ENCODE assay signal across 8 cellular contexts in the genomic region with DNA sequence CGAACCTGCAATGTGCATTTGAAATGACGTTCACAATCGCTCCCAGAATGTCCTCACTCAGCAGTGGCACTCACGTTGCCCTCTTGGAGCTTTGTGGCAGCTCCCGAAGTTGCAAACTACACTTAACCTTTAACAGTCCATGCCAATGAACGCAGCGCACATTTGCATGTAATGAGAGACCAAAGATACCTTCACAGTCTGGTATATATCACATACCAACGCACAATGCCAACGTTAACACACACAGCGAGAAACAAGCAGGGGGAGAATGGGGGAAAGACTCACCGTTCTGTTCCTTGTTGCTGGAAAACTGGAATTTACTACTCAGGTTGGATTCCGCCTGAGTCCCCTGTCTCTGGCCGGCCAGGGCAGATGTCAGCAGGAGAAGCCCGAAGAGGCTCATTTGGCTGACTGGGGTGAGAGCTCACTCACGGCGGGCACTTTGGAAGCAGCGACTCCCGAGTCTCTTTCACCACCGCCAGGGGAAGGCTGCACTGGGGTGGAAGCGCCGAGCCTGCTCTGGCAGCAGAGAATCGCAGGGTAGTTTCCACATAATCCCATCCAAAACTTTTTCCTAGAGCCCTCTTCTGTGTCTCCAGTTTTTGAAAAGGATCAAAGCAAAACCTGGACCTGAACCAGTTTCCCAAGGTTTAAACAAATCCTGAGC. TPM values are rescaled to one million over a fixed set of nuclear protein-coding genes. Genes with fewer than 3 reads are reported as not detected.
A peak's percentile ranks its signal among the peaks of the same experiment; 100 is the strongest.
DNase-seq lines count a peak whose midpoint lies in the region; TF ChIP-seq lines count a peak whose summit lies in the region.

No MANE protein-coding gene starts in this region.

- peak in 1 of 2 experiments; percentile 58 for TF ChIP-seq CTCF in brain (conservative IDR thresholded peaks at IDR 0.05)

- in situ Hi-C loops in G401 (cut with HindIII; ENCODE audit: low sequenced_read_pairs): no loop called here

- H3K27me3 Mint-ChIP-seq in T-helper 2 cell treated with Interferon-gamma antibody and Interleukin-4, amounts not matched to agents 5 μg/mL and 100 μg/mL, for 36 hours (ENCODE audit: low read depth): peaks cover 49% of the 10 kb centered on the region
- H3K27me3 Mint-ChIP-seq in brain: peaks cover 10% of the 10 kb centered on the region

- no peaks in the 10 kb centered on the region for H3K36me3 Mint-ChIP-seq in T-helper 2 cell treated with Interferon-gamma antibody and Interleukin-4, amounts not matched to agents 5 μg/mL and 100 μg/mL, for 36 hours (ENCODE audit: low read depth)
- no peaks in the 10 kb centered on the region for H3K36me3 Mint-ChIP-seq in brain

- intact Hi-C loops in posterior cingulate gyrus (cut with DNase I): loop anchor here (10.0 kb wide), 1 partner anchor 74 kb away; no protein-coding TSS in a partner anchor

- DNase-seq in T-helper 2 cell treated with Interferon-gamma antibody and Interleukin-4, amounts not matched to agents 5 μg/mL and 100 μg/mL, for 36 hours (ENCODE audit: low spot score): no peak
- DNase-seq in T-helper 2 cell (no peak), NCI-H2227 treated with DMSO at 0.1 percent for 48 hours (lab: John Stamatoyannopoulos, UW) (peak; percentile 30), hypothalamus (lab: John Stamatoyannopoulos, UW) (peak in 48 of 51 donors; percentile 5 to 75 (median 41)), posterior cingulate gyrus (peak; percentile 37 to 94 (median 62)), G401 (ENCODE audit: low spot score) (no peak), HuH-7.5 (ENCODE audit: low spot score) (no peak)

- no peaks in the 10 kb centered on the region for H3K4me1 Mint-ChIP-seq in T-helper 2 cell treated with Interferon-gamma antibody and Interleukin-4, amounts not matched to agents 5 μg/mL and 100 μg/mL, for 36 hours (ENCODE audit: low read depth)
- peaks cover 47% of the 10 kb centered on the region for H3K4me1 Mint-ChIP-seq in brain

- no peaks in the 10 kb centered on the region for H3K9me3 Mint-ChIP-seq in T-helper 2 cell treated with Interferon-gamma antibody and Interleukin-4, amounts not matched to agents 5 μg/mL and 100 μg/mL, for 36 hours
- H3K9me3 Mint-ChIP-seq in brain: no peaks in the 10 kb centered on the region

- H3K27ac Mint-ChIP-seq in T-helper 2 cell treated with Interferon-gamma antibody and Interleukin-4, amounts not matched to agents 5 μg/mL and 100 μg/mL, for 36 hours: no peak overlapping the region
- peak overlapping the region; percentile 91 to 99 (median 97) for H3K27ac Mint-ChIP-seq in brain

- peak overlapping the region; percentile 50 for H3K4me3 Mint-ChIP-seq in T-helper 2 cell treated with Interferon-gamma antibody and Interleukin-4, amounts not matched to agents 5 μg/mL and 100 μg/mL, for 36 hours
- H3K4me3 Mint-ChIP-seq in brain: peak overlapping the region; percentile 93 to 99 (median 96)

RNA-seq across cellular contexts. Expression of a gene that starts 1.0 kb away (rescaled TPM):
- 3.4 TPM for polyA plus RNA-seq in brain (ENCODE audit: insufficient read depth, low read depth, low replicate concordance)
- 28.2 and 28.3 TPM in 2 replicates for total RNA-seq in G401 (2014; rRNA removed; shearing (Covaris generic))

Comparison
In these comparisons a context has a peak if more than half of its experiments do, and no peak if none do; other contexts are left out.
1. DNase-seq: peak in NCI-H2227 treated with DMSO at 0.1 percent for 48 hours (single experiment), hypothalamus (48 of 51) and posterior cingulate gyrus (10 of 10); none in T-helper 2 cell treated with Interferon-gamma antibody and Interleukin-4, amounts not matched to agents 5 μg/mL and 100 μg/mL, for 36 hours (single experiment), T-helper 2 cell (0 of 5), G401 (single experiment) and HuH-7.5 (single experiment).